Comparison of ENCODE assay signal across 8 cellular contexts in the genomic region with DNA sequence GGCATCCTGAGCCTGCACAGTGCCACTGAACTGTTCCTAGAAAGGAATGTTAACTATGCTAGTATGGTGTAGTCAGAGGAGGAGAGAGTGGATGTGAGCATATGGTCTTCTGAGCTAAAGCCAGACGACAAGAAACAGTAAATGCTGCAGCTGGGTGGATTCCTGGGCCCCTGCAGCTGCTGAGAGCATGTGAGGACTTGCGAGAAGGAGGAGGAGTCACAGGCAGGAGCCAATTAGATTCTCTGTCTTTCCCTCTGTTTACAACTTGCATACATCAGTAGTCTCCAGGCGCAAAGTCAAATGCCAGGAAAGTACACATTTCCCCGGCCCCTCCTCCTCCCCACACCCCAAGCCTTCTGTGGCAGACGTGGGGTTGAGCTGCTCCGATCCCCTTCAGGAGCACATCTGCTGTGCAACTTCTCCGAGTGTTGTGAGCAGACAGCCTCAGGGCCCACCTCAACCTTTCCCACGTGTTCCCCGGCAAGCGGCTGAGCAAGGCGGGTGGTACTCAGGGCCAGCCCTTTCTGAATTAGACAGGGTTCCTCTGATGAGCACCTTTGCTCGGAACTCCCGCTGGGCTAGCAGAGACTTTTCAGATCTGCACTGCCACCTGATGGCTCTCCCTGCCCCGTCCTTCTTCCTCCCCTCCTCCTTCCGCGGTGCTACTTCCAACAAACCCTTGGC.
DNase-seq lines count a peak whose midpoint lies in the region; ATAC-seq and TF ChIP-seq lines count a peak whose summit lies in the region.

No MANE protein-coding gene starts in this region.

- no peaks in the 10 kb centered on the region for H3K36me3 Mint-ChIP-seq in CD8-positive, alpha-beta T cell
- H3K36me3 Mint-ChIP-seq in activated naive CD4-positive, alpha-beta T cell treated with anti-CD3 and anti-CD28 coated beads for 36 hours (ENCODE audit: low read depth), result no peaks in the 10 kb centered on the region

- peak overlapping the region; percentile 69 for H3K4me3 Mint-ChIP-seq in CD8-positive, alpha-beta T cell
- H3K4me3 Mint-ChIP-seq in activated naive CD4-positive, alpha-beta T cell treated with anti-CD3 and anti-CD28 coated beads for 36 hours, result peak overlapping the region; percentile 56

- intact Hi-C loops in CD8-positive, alpha-beta T cell (cut with DNase I, micrococcal nuclease), result loop anchor here in 1 of 2 experiments (2.0 kb wide), 1 partner anchor 741 kb away; no protein-coding TSS in a partner anchor
- intact Hi-C loops in activated naive CD4-positive, alpha-beta T cell treated with anti-CD3 and anti-CD28 coated beads for 36 hours (cut with micrococcal nuclease), result loop anchor here (2.0 kb wide), 2 partner anchors 617 to 741 kb away; no protein-coding TSS in a partner anchor
- intact Hi-C loops in PC-9 (cut with micrococcal nuclease; ENCODE audit: unreplicated experiment), result no loop called here

- H3K4me2 ChIP-seq in PC-9, result no peak overlapping the region

- H3K9me2 ChIP-seq in PC-9 (ENCODE audit: insufficient read depth), result no peaks in the 10 kb centered on the region

- peaks cover 2% of the 10 kb centered on the region for H3K27me3 Mint-ChIP-seq in CD8-positive, alpha-beta T cell (ENCODE audit: low read depth)
- H3K27me3 Mint-ChIP-seq in activated naive CD4-positive, alpha-beta T cell treated with anti-CD3 and anti-CD28 coated beads for 36 hours (ENCODE audit: low read depth), result no peaks in the 10 kb centered on the region

- no TSS peak for BruUV-seq in PC-9 (replicated peaks; lab: Mats Ljungman, UMichigan)

- no peak overlapping the region for H3K27ac Mint-ChIP-seq in CD8-positive, alpha-beta T cell
- peak overlapping the region; percentile 61 for H3K27ac Mint-ChIP-seq in activated naive CD4-positive, alpha-beta T cell treated with anti-CD3 and anti-CD28 coated beads for 36 hours

- no peak overlapping the region for H3K27ac ChIP-seq in CD8-positive, alpha-beta T cell (ENCODE audit: low read depth, low read length)
- H3K27ac ChIP-seq in cardiac muscle cell (peak overlapping the region; percentile 49), PC-9 (no peak overlapping the region)

- no peaks in the 10 kb centered on the region for H3F3A ChIP-seq in PC-9 (ENCODE audit: insufficient read depth, low read depth)

- POLR2A ChIA-PET in CD8-positive, alpha-beta T cell (lab: Charles Lee), result no interaction called here
- POLR2A ChIA-PET in PC-9 (lab: Charles Lee; ENCODE audit: unreplicated experiment), result no interaction called here

- H3K79me2 ChIP-seq in PC-9 (ENCODE audit: low read depth), result no peaks in the 10 kb centered on the region

- CTCF ChIA-PET in CD8-positive, alpha-beta T cell (lab: Charles Lee), result no interaction called here
- CTCF ChIA-PET in activated naive CD4-positive, alpha-beta T cell treated with anti-CD3 and anti-CD28 coated beads for 36 hours (lab: Charles Lee), result no interaction called here
- CTCF ChIA-PET in PC-9 (lab: Charles Lee), result no interaction called here

- H3K36me3 ChIP-seq in CD8-positive, alpha-beta T cell (ENCODE audit: insufficient read depth, low read length), result no peaks in the 10 kb centered on the region
- H3K36me3 ChIP-seq in H7 (replicated peaks; ENCODE audit: control insufficient read depth, insufficient read depth, low read length), result no peaks in the 10 kb centered on the region
- H3K36me3 ChIP-seq in cardiac muscle cell, result no peaks in the 10 kb centered on the region
- no peaks in the 10 kb centered on the region for H3K36me3 ChIP-seq in PC-9 (ENCODE audit: low read depth)

- no peak overlapping the region for H2AFZ ChIP-seq in PC-9

- peaks cover 32% of the 10 kb centered on the region for H3K4me1 Mint-ChIP-seq in CD8-positive, alpha-beta T cell (ENCODE audit: low read depth)
- peaks cover 26% of the 10 kb centered on the region for H3K4me1 Mint-ChIP-seq in activated naive CD4-positive, alpha-beta T cell treated with anti-CD3 and anti-CD28 coated beads for 36 hours (ENCODE audit: low read depth)

- DNase-seq in CD8-positive, alpha-beta T cell, result peak in 5 of 7 experiments; percentile 2 to 53 (median 10)
- DNase-seq in H7 (peak; percentile 50), NCI-H524 (lab: John Stamatoyannopoulos, UW) (peak; percentile 93 to 96), cardiac muscle cell (ENCODE audit: low read depth in 1 of 2, low spot score in 1 of 2) (peak; percentile 59 to 86), putamen (ENCODE audit: low spot score) (peak; percentile 53), PC-9 (no peak)
- DNase-seq in activated naive CD4-positive, alpha-beta T cell treated with anti-CD3 and anti-CD28 coated beads for 36 hours, result peak; percentile 62

- H4K20me1 ChIP-seq in PC-9 (ENCODE audit: insufficient read depth), result no peaks in the 10 kb centered on the region

- no peaks in the 10 kb centered on the region for H3K27me3 ChIP-seq in CD8-positive, alpha-beta T cell (ENCODE audit: insufficient read depth, low read length)
- H3K27me3 ChIP-seq in H7 (ENCODE audit: control insufficient read depth, insufficient read depth, low read length) (no peaks in the 10 kb centered on the region), cardiac muscle cell (no peaks in the 10 kb centered on the region), PC-9 (ENCODE audit: insufficient read depth, low read depth) (no peaks in the 10 kb centered on the region)

- H3K4me3 ChIP-seq in CD8-positive, alpha-beta T cell (ENCODE audit: low read depth, low read length), result no peak overlapping the region
- H3K4me3 ChIP-seq in H7 (ENCODE audit: insufficient read depth, low read depth, low read length), result no peak overlapping the region
- no peak overlapping the region for H3K4me3 ChIP-seq in cardiac muscle cell
- no peak overlapping the region for H3K4me3 ChIP-seq in PC-9

- ATAC-seq in CD8-positive, alpha-beta T cell, result peak; percentile 58
- ATAC-seq in GM21360 (IDR thresholded peaks at IDR 0.05; ENCODE audit: unreplicated experiment), result no peak

- H3K4me1 ChIP-seq in CD8-positive, alpha-beta T cell (ENCODE audit: insufficient read depth, low read length), result peaks cover 12% of the 10 kb centered on the region
- H3K4me1 ChIP-seq in cardiac muscle cell (ENCODE audit: low read depth), result peaks cover 18% of the 10 kb centered on the region
- H3K4me1 ChIP-seq in PC-9 (replicated peaks; ENCODE audit: insufficient read depth), result no peaks in the 10 kb centered on the region

- H3K9me3 Mint-ChIP-seq in CD8-positive, alpha-beta T cell, result no peaks in the 10 kb centered on the region
- H3K9me3 Mint-ChIP-seq in activated naive CD4-positive, alpha-beta T cell treated with anti-CD3 and anti-CD28 coated beads for 36 hours, result no peaks in the 10 kb centered on the region

- TF ChIP-seq CTCF in CD8-positive, alpha-beta T cell (IDR thresholded peaks at IDR 0.05), result no peak
- TF ChIP-seq CTCF in cardiac muscle cell (IDR thresholded peaks at IDR 0.05; ENCODE audit: low read depth, low read length), result no peak
- TF ChIP-seq CTCF in PC-9 (conservative IDR thresholded peaks at IDR 0.05), result no peak

- H3K9me3 ChIP-seq in CD8-positive, alpha-beta T cell (ENCODE audit: low read length), result no peaks in the 10 kb centered on the region
- H3K9me3 ChIP-seq in cardiac muscle cell (ENCODE audit: low read depth), result no peaks in the 10 kb centered on the region
- no peaks in the 10 kb centered on the region for H3K9me3 ChIP-seq in PC-9 (ENCODE audit: insufficient read depth, low read depth)

Comparison
In these comparisons a context has a peak if more than half of its experiments do, and no peak if none do; other contexts are left out.
1. DNase-seq: peak in CD8-positive, alpha-beta T cell (5 of 7), H7 (single experiment), NCI-H524 (2 of 2), activated naive CD4-positive, alpha-beta T cell treated with anti-CD3 and anti-CD28 coated beads for 36 hours (single experiment), cardiac muscle cell (2 of 2) and putamen (single experiment); none in PC-9 (0 of 2).